1 cellular context compared by ENCODE assay signal in the genomic region with DNA sequence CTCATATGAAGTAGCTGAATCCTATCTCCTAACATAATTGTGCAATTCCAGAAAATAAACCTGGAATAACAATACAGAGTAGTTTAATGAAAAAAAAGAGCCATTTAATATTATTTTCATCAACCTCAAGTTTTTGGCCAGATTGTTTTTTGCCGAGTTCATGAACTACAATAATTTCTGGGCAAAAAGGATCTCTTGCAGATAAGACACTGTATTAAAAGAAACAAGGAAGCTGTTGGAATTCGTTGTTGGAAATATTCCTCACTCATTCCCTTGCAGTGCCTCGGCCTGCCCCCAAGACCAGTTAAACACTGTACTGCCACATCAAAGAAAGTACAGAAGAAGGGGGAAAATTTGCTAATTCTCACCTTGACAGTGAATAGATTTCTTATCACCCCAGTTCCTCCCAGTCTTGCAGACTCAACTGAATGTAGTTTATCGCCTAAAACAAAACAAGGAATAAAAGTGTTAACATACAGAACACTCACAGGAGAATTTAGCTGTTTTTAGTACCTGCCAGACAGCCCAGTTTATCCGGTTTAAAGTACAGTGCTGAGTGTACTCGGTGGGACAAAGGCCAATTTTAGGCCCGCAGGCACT.
TF ChIP-seq lines count a peak whose summit lies in the region.

No MANE protein-coding gene starts in this region.

TF ChIP-seq in H1, 55 proteins besides CTCF, POLR2A, EP300 and RAD21:
- TF ChIP-seq KDM5A (IDR thresholded peaks at IDR 0.05; ENCODE audit: low read length): no peak
